Comparison of ENCODE assay signal across 7 cellular contexts in the genomic region with DNA sequence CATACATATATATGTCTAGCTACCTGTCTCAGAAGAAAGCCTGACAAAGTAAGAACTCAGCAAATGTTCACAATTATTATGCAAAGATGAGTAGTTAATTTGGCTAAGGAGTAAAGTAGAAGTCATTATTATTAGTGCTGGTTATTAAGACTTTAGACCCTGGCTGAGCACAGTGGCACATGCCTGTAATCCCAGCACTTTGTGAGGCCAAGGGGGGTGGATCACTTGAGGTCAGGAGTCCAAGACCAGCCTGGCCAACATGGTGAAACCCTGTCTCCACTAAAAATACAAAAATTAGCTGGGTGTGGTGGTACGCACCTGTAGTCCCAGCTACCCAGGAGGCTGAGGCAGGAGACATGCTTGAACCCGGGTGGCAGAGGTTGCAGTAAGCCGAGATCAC.
DNase-seq lines count a peak whose midpoint lies in the region; ATAC-seq, FAIRE-seq and TF ChIP-seq lines count a peak whose summit lies in the region.
"Not testable (repeated sequence)": the region's sequence is repeated elsewhere in the genome, so short reads cannot be mapped to it uniquely, and the experiment has no call there.

No MANE protein-coding gene starts in this region.

- H3K27ac ChIP-seq in BLaER1 = peak overlapping the region; percentile 56; the same call in 1 of the 2 replicates
- H3K27ac ChIP-seq in CD8-positive, alpha-beta T cell (ENCODE audit: low read depth, low read length); WERI-Rb-1; HepG2 (ENCODE audit: extremely low read length, insufficient read depth, low read length); small intestine (ENCODE audit: low read depth in 1 of 2, low read length in 1 of 2): not testable (repeated sequence)

- not testable (repeated sequence) for H3K4me3 ChIP-seq in BLaER1; CD8-positive, alpha-beta T cell (ENCODE audit: low read depth, low read length); WERI-Rb-1 (ENCODE audit: low read depth, low read length); small intestine (ENCODE audit: low read depth in 1 of 2, low read length in 2 of 2)
- 0 out of 6 replicates have a peak overlapping the region, but pooled peaks of 1 of the 3 experiments have one; percentile 16 for H3K4me3 ChIP-seq in HepG2 (replicated peaks in 1 of 3; ENCODE audit: insufficient read depth in 1 of 3, low read depth in 2 of 3, low read length in 3 of 3)

- not testable (repeated sequence) for FAIRE-seq in HepG2 (lab: Jason Lieb, UNC); small intestine (lab: Jason Lieb, UNC)

- 5% methylated on average over 3 of the region's 3 CpGs for WGBS in HepG2 (ENCODE audit: low lambda C conversion rate)
- WGBS in small intestine, 3 donors = 20 to 52% (median 40%) methylated on average over 3 of the region's 3 CpGs

- H3K9me3 ChIP-seq in BLaER1; CD8-positive, alpha-beta T cell (ENCODE audit: low read length); WERI-Rb-1 (ENCODE audit: severe bottlenecking); HepG2 (ENCODE audit: low read length); small intestine (ENCODE audit: control insufficient read depth, low read depth): not testable (repeated sequence)

- not testable (repeated sequence) for TF ChIP-seq POLR2A in HepG2 (IDR thresholded peaks at IDR 0.05; ENCODE audit: insufficient read depth in 1 of 2, low read depth in 2 of 2, low read length in 2 of 2)

- H3K36me3 ChIP-seq in BLaER1; CD8-positive, alpha-beta T cell (ENCODE audit: insufficient read depth, low read length); WERI-Rb-1; HepG2 (replicated peaks in 1 of 2; ENCODE audit: control insufficient read depth in 1 of 2, insufficient read depth in 2 of 2, low read length in 2 of 2); small intestine (ENCODE audit: control insufficient read depth in 2 of 2, insufficient read depth in 2 of 2, low read length in 2 of 2): not testable (repeated sequence)

- not testable (repeated sequence) for H4K20me1 ChIP-seq in BLaER1; HepG2 (ENCODE audit: insufficient read depth, low read length)

- H3K27me3 ChIP-seq in BLaER1; CD8-positive, alpha-beta T cell (ENCODE audit: insufficient read depth, low read length); WERI-Rb-1 (ENCODE audit: insufficient read depth, low read depth, severe bottlenecking); HepG2 (ENCODE audit: control insufficient read depth in 1 of 2, insufficient read depth in 2 of 2, low read length in 2 of 2); small intestine (ENCODE audit: control insufficient read depth in 2 of 2, insufficient read depth in 2 of 2, low read length in 2 of 2): not testable (repeated sequence)

- peak overlapping the region; percentile 5 for H3K4me3 Mint-ChIP-seq in CD8-positive, alpha-beta T cell
- H3K4me3 Mint-ChIP-seq in activated naive CD4-positive, alpha-beta T cell treated with anti-CD3 and anti-CD28 coated beads, Interleukin-2, amount 10 ng/mL, durations not matched to agents 7 days and 5 days = not testable (repeated sequence)
- H3K4me3 Mint-ChIP-seq in memory B cell = peak overlapping the region; percentile 28

- H3K4me2 ChIP-seq in BLaER1 (peak overlapping the region; percentile 71), HepG2 (ENCODE audit: low read depth, low read length) (peak overlapping the region; percentile 57; the same call in 1 of the 2 replicates)

- H3K4me1 ChIP-seq in BLaER1 = peaks cover 83% of the 10 kb centered on the region
- peaks cover 16% of the 10 kb centered on the region for H3K4me1 ChIP-seq in CD8-positive, alpha-beta T cell (ENCODE audit: insufficient read depth, low read length)
- peaks cover 55% of the 10 kb centered on the region for H3K4me1 ChIP-seq in HepG2 (ENCODE audit: insufficient read depth, low read length)
- not testable (repeated sequence) for H3K4me1 ChIP-seq in small intestine (ENCODE audit: control insufficient read depth in 2 of 2, insufficient read depth in 1 of 2, low read depth in 1 of 2, low read length in 1 of 2)

- not testable (repeated sequence) for H3K27me3 Mint-ChIP-seq in CD8-positive, alpha-beta T cell (ENCODE audit: low read depth); activated naive CD4-positive, alpha-beta T cell treated with anti-CD3 and anti-CD28 coated beads, Interleukin-2, amount 10 ng/mL, durations not matched to agents 7 days and 5 days; memory B cell

- POLR2A ChIA-PET in CD8-positive, alpha-beta T cell (lab: Charles Lee) = interaction anchor here (1.2 kb wide), 1 partner anchor 13 kb away, joined by 5 read pairs; no protein-coding TSS in a partner anchor
- POLR2A ChIA-PET in HepG2 (lab: Yijun Ruan, JAX) = not testable (repeated sequence)

- TF ChIP-seq EP300 in HepG2 (IDR thresholded peaks at IDR 0.05; ENCODE audit: low read depth in 2 of 2, low read length in 2 of 2); HepG2 (CRISPR knock-in tag; IDR thresholded peaks at IDR 0.05; ENCODE audit: borderline replicate concordance): not testable (repeated sequence)

- not testable (repeated sequence) for H2AFZ ChIP-seq in HepG2 (ENCODE audit: low read length)

- not testable (repeated sequence) for H3K9ac ChIP-seq in BLaER1; HepG2 (ENCODE audit: insufficient read depth, low read depth, low read length)

- CTCF ChIA-PET in CD8-positive, alpha-beta T cell (lab: Charles Lee) = interaction anchor here (1.1 to 1.3 kb wide), 2 partner anchors 30 to 94 kb away, joined by 3 to 4 read pairs; no protein-coding TSS in a partner anchor
- CTCF ChIA-PET in activated naive CD4-positive, alpha-beta T cell treated with anti-CD3 and anti-CD28 coated beads, Interleukin-2, amount 10 ng/mL, durations not matched to agents 7 days and 5 days (lab: Charles Lee); HepG2 (lab: Yijun Ruan, JAX; ENCODE audit: low intra/inter-chr PET ratio, low total read pairs): not testable (repeated sequence)

- H3K79me2 ChIP-seq in HepG2 (ENCODE audit: insufficient read depth, low read length) = not testable (repeated sequence)

- DNase-seq in CD8-positive, alpha-beta T cell; activated naive CD4-positive, alpha-beta T cell treated with anti-CD3 and anti-CD28 coated beads, Interleukin-2, amount 10 ng/mL, durations not matched to agents 7 days and 5 days; HepG2 (ENCODE audit: low spot score); memory B cell (ENCODE audit: low spot score in 2 of 2): not testable (repeated sequence)
- DNase-seq in WERI-Rb-1 (peak; percentile 50), small intestine (peak; percentile 74)

- intact Hi-C loops in CD8-positive, alpha-beta T cell (cut with DNase I, micrococcal nuclease); HepG2 (cut with micrococcal nuclease; ENCODE audit: unreplicated experiment): not testable (repeated sequence)

- H3K36me3 Mint-ChIP-seq in CD8-positive, alpha-beta T cell; activated naive CD4-positive, alpha-beta T cell treated with anti-CD3 and anti-CD28 coated beads, Interleukin-2, amount 10 ng/mL, durations not matched to agents 7 days and 5 days; memory B cell: not testable (repeated sequence)

- ATAC-seq in CD8-positive, alpha-beta T cell; HepG2; memory B cell (ENCODE audit: low read depth): not testable (repeated sequence)

- not testable (repeated sequence) for BruUV-seq in HepG2 (replicated peaks; lab: Mats Ljungman, UMichigan)

- TF ChIP-seq RAD21 in HepG2 (CRISPR knock-in tag; IDR thresholded peaks at IDR 0.05) = not testable (repeated sequence)

- H3K27ac Mint-ChIP-seq in CD8-positive, alpha-beta T cell; memory B cell: not testable (repeated sequence)
- H3K27ac Mint-ChIP-seq in activated naive CD4-positive, alpha-beta T cell treated with anti-CD3 and anti-CD28 coated beads, Interleukin-2, amount 10 ng/mL, durations not matched to agents 7 days and 5 days = peak overlapping the region; percentile 19

- in situ Hi-C loops in HepG2 (cut with HindIII; ENCODE audit: extremely low pct_ligation_motif_present, low pct_unique_long_range_greater_than_20kb) = not testable (repeated sequence)

- peaks cover 27% of the 10 kb centered on the region for H3K4me1 Mint-ChIP-seq in CD8-positive, alpha-beta T cell (ENCODE audit: low read depth)
- peaks cover 30% of the 10 kb centered on the region for H3K4me1 Mint-ChIP-seq in activated naive CD4-positive, alpha-beta T cell treated with anti-CD3 and anti-CD28 coated beads, Interleukin-2, amount 10 ng/mL, durations not matched to agents 7 days and 5 days
- peaks cover 13% of the 10 kb centered on the region for H3K4me1 Mint-ChIP-seq in memory B cell

- H3K9me3 Mint-ChIP-seq in CD8-positive, alpha-beta T cell; activated naive CD4-positive, alpha-beta T cell treated with anti-CD3 and anti-CD28 coated beads, Interleukin-2, amount 10 ng/mL, durations not matched to agents 7 days and 5 days; memory B cell: not testable (repeated sequence)

- not testable (repeated sequence) for TF ChIP-seq CTCF in CD8-positive, alpha-beta T cell (IDR thresholded peaks at IDR 0.05); WERI-Rb-1 (IDR thresholded peaks at IDR 0.05; ENCODE audit: low read depth, low read length); HepG2 (CRISPR knock-in tag; IDR thresholded peaks at IDR 0.05)

TF ChIP-seq in HepG2, 621 proteins besides CTCF, POLR2A, EP300 and RAD21 (continues in another document):
- TF ChIP-seq LCORL (IDR thresholded peaks at IDR 0.05) = not testable (repeated sequence)
- TF ChIP-seq LCORL (CRISPR knock-in tag; IDR thresholded peaks at IDR 0.05) (0 out of 2 replicates have a peak, but pooled peaks have one; percentile 25), ZNF460 (CRISPR knock-in tag; IDR thresholded peaks at IDR 0.05; ENCODE audit: borderline replicate concordance) (0 out of 2 replicates have a peak, but pooled peaks have one; percentile 38), PITX1 (CRISPR knock-in tag; IDR thresholded peaks at IDR 0.05) (peak; percentile 56; the same call in 1 of the 2 replicates), HNF4A (CRISPR knock-in tag; IDR thresholded peaks at IDR 0.05) (peak; percentile 66)
